ENCODE assay signal across 10 cellular contexts in the genomic region with DNA sequence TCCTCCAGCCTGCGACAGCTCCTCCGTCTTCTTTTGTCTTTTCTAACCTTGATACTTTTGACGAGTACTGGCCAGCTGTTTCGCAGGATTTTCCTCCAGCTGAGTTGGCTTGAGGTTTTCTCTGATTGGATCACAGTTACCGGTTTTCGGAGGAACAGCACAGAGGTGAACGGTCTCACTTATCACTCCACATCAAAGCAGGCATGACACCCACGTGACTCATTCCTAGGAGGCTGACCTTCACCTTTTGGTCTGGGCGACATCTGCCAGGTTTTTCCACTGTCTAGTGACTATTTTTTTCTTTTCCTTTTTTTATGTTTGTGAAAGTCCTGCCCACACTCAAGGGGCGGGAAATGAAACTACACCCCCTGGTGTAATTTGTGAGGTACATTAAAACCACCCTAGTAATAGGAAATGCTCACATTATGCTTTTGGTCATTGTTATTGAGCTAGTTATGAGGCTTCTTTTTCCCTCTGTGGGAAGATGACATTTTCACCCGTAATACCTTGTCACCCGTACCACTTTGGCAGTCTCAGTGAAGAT.
DNase-seq lines count a peak whose midpoint lies in the region; ATAC-seq and TF ChIP-seq lines count a peak whose summit lies in the region.
"Had no signal": no experiment of that assay in that cellular context is flagged by ENCODE, and none has a peak within 500 bp of the region (broad histone marks: within the 10 kb centered on the region; RNA-seq: fewer than 3 reads in every experiment).

No MANE protein-coding gene starts in this region.

- H3K36me3 Mint-ChIP-seq in progenitor cell of endocrine pancreas (ENCODE audit: insufficient read depth) = no peaks in the 10 kb centered on the region

- peaks cover 30% of the 10 kb centered on the region for H3K4me1 Mint-ChIP-seq in progenitor cell of endocrine pancreas (ENCODE audit: low read depth)

- POLR2A ChIA-PET in OCI-LY7 (lab: Charles Lee) = interaction anchor here (0.5 kb wide), 1 partner anchor 1057 kb away, joined by 3 read pairs; no protein-coding TSS in a partner anchor

- DNase-seq in OCI-LY7 (ENCODE audit: low spot score) = peak; percentile 3
- DNase-seq in activated naive CD8-positive, alpha-beta T cell treated with anti-CD3 and anti-CD28 coated beads, Interleukin-2, amount 50 U/mL, for 16 hours (ENCODE audit: low read depth, low spot score) = peak; percentile 15
- no peak for DNase-seq in progenitor cell of endocrine pancreas (ENCODE audit: low spot score, unreplicated experiment)
- no peak for DNase-seq in osteoblast (ENCODE audit: insufficient read length, low spot score, missing footprints)
- DNase-seq in left lung = no peak
- no peak for DNase-seq in foreskin melanocyte
- DNase-seq in DMS79 treated with DMSO at 0.1 percent for 48 hours (lab: John Stamatoyannopoulos, UW) = no peak
- DNase-seq: effector memory CD4-positive, alpha-beta T cell had no signal

- intact Hi-C loops in OCI-LY7 (cut with micrococcal nuclease; ENCODE audit: unreplicated experiment) (loop anchor here (1.0 kb wide), 1 partner anchor 321 kb away; no protein-coding TSS in a partner anchor), left lung (cut with DNase I) (loop anchor here in 1 of 2 donors (5.0 to 10.0 kb wide), 2 partner anchors 171 to 322 kb away; no protein-coding TSS in a partner anchor)

- H2AFZ ChIP-seq in OCI-LY7 (ENCODE audit: low read length) (no peak overlapping the region), osteoblast (ENCODE audit: low read length) (no peak overlapping the region)

- H3K9ac ChIP-seq in BLaER1 = no peak overlapping the region

- no peak overlapping the region for H3K4me3 Mint-ChIP-seq in progenitor cell of endocrine pancreas (ENCODE audit: low read depth)

- no peaks in the 10 kb centered on the region for H3K9me2 ChIP-seq in OCI-LY7 (ENCODE audit: insufficient read depth, low read length)

- H3K27me3 Mint-ChIP-seq in progenitor cell of endocrine pancreas = peaks cover 27% of the 10 kb centered on the region

- no peaks in the 10 kb centered on the region for H3K79me2 ChIP-seq in OCI-LY7 (ENCODE audit: insufficient read depth, low read depth, low read length)
- H3K79me2 ChIP-seq in osteoblast (ENCODE audit: insufficient read depth, low read length) = no peaks in the 10 kb centered on the region

- no peak for ATAC-seq in left lung

- CTCF ChIA-PET in OCI-LY7 (lab: Charles Lee; ENCODE audit: unreplicated experiment) = interaction anchor here (0.6 kb wide), 1 partner anchor 370 kb away, joined by 3 read pairs; no protein-coding TSS in a partner anchor

- H3K27me3 ChIP-seq in BLaER1 (no peaks in the 10 kb centered on the region), osteoblast (ENCODE audit: insufficient read depth, low read length) (peaks cover 10% of the 10 kb centered on the region), left lung (no peaks in the 10 kb centered on the region)
- H3K27me3 ChIP-seq: SJSA1 had no signal

- H3K36me3 ChIP-seq in BLaER1 (no peaks in the 10 kb centered on the region), OCI-LY7 (ENCODE audit: insufficient read depth, low read length) (no peaks in the 10 kb centered on the region), osteoblast (ENCODE audit: insufficient read depth, low read length) (no peaks in the 10 kb centered on the region), left lung (no peaks in the 10 kb centered on the region)
- H3K36me3 ChIP-seq: SJSA1 had no signal

- H3K9me3 Mint-ChIP-seq in progenitor cell of endocrine pancreas (ENCODE audit: low read depth) = no peaks in the 10 kb centered on the region

- H4K20me1 ChIP-seq in BLaER1 (no peaks in the 10 kb centered on the region), OCI-LY7 (ENCODE audit: insufficient read depth, low read length) (no peaks in the 10 kb centered on the region), osteoblast (ENCODE audit: insufficient read depth, low read length) (no peaks in the 10 kb centered on the region)

- no peak overlapping the region for H3K4me3 ChIP-seq in BLaER1
- H3K4me3 ChIP-seq in OCI-LY7 (ENCODE audit: low read depth, low read length, poor library complexity, severe bottlenecking) = no peak overlapping the region
- H3K4me3 ChIP-seq in osteoblast (ENCODE audit: insufficient read depth, low read length) = no peak overlapping the region
- H3K4me3 ChIP-seq in left lung = no peak overlapping the region
- H3K4me3 ChIP-seq: SJSA1 had no signal

- H3K9me3 ChIP-seq in BLaER1 (no peaks in the 10 kb centered on the region), OCI-LY7 (ENCODE audit: low read length) (no peaks in the 10 kb centered on the region), osteoblast (ENCODE audit: low read depth, low read length) (no peaks in the 10 kb centered on the region), left lung (no peaks in the 10 kb centered on the region)
- H3K9me3 ChIP-seq: SJSA1 had no signal

- peak overlapping the region; percentile 66 for H3K4me2 ChIP-seq in BLaER1
- H3K4me2 ChIP-seq in OCI-LY7 (ENCODE audit: low read length) = no peak overlapping the region
- H3K4me2 ChIP-seq in osteoblast (ENCODE audit: insufficient read depth, low read length) = no peak overlapping the region

- H3K4me1 ChIP-seq in BLaER1 (peaks cover 73% of the 10 kb centered on the region), OCI-LY7 (ENCODE audit: insufficient read depth, low read length, poor library complexity, severe bottlenecking) (no peaks in the 10 kb centered on the region), osteoblast (ENCODE audit: insufficient read depth, low read length) (no peaks in the 10 kb centered on the region), left lung (peaks cover 0 to 10% of the 10 kb centered on the region in 2 donors)
- H3K4me1 ChIP-seq: SJSA1 had no signal

- TF ChIP-seq CTCF in OCI-LY7 (conservative IDR thresholded peaks at IDR 0.05; ENCODE audit: low read length) (peak; percentile 50), progenitor cell of endocrine pancreas (IDR thresholded peaks at IDR 0.05; ENCODE audit: unreplicated experiment) (peak; percentile 13), osteoblast (IDR thresholded peaks at IDR 0.05; ENCODE audit: extremely low read depth, low read depth, low read length) (no peak), left lung (IDR thresholded peaks at IDR 0.05) (no peak)

- H3K27ac Mint-ChIP-seq in progenitor cell of endocrine pancreas = no peak overlapping the region

- peak overlapping the region; percentile 42; the same call in 1 of the 2 replicates for H3K27ac ChIP-seq in BLaER1
- no peak overlapping the region for H3K27ac ChIP-seq in OCI-LY7 (ENCODE audit: low read depth, low read length, poor library complexity, severe bottlenecking)
- no peak overlapping the region for H3K27ac ChIP-seq in osteoblast (ENCODE audit: low read depth, low read length)
- H3K27ac ChIP-seq in left lung = no peak overlapping the region
- H3K27ac ChIP-seq: SJSA1 had no signal

- BruUV-seq in OCI-LY7 (replicated peaks; lab: Mats Ljungman, UMichigan) = no TSS peak

Comparison
In these comparisons a context has a peak if more than half of its experiments do, and no peak if none do; other contexts are left out.
1. DNase-seq: peak in OCI-LY7 (single experiment) and activated naive CD8-positive, alpha-beta T cell treated with anti-CD3 and anti-CD28 coated beads, Interleukin-2, amount 50 U/mL, for 16 hours (single experiment); none in progenitor cell of endocrine pancreas (single experiment), osteoblast (single experiment), left lung (0 of 2), foreskin melanocyte (single experiment) and DMS79 treated with DMSO at 0.1 percent for 48 hours (single experiment).
2. CTCF ChIP-seq: peak in OCI-LY7 (single experiment) and progenitor cell of endocrine pancreas (single experiment); none in osteoblast (single experiment) and left lung (0 of 2).